In genomic region chr16:29307598-29308507, GRCh38 we compare ENCODE assay signal across 18 cellular contexts.
DNase-seq lines count a peak whose midpoint lies in the region; ATAC-seq and TF ChIP-seq lines count a peak whose summit lies in the region.
"Had no signal": no experiment of that assay in that cellular context is flagged by ENCODE, and none has a peak within 500 bp of the region (broad histone marks: within the 10 kb centered on the region; RNA-seq: fewer than 3 reads in every experiment).

No MANE protein-coding gene starts in this region.

- H3K9ac ChIP-seq in endodermal cell (ENCODE audit: extremely low read depth, low read length, poor library complexity, severe bottlenecking) = no peak overlapping the region

- DNase-seq in A172 (ENCODE audit: low spot score) (peak; percentile 26), HFFc6 (peak; percentile 17), endodermal cell (no peak), foreskin melanocyte (no peak), GOT3 (lab: John Stamatoyannopoulos, UW) (no peak), NCI-H2081 treated with DMSO at 0.1 percent for 48 hours (lab: John Stamatoyannopoulos, UW) (no peak), MV-4-11 (lab: John Stamatoyannopoulos, UW) (no peak)
- DNase-seq in naive thymus-derived CD4-positive, alpha-beta T cell = no peak
- DNase-seq: activated gamma-delta T cell; Calu3; effector memory CD4-positive, alpha-beta T cell; gastrocnemius medialis; NCI-H187; NCI-H510A; PC-9; stimulated activated CD4-positive, alpha-beta T cell treated with anti-CD3 and anti-CD28 coated beads, Interleukin-2, amount 100 ng/mL, for 24 hours had no signal

- WGBS in endodermal cell (ENCODE audit: insufficient coverage in 1 of 2, insufficient read length in 1 of 2), 2 experiments = 93 to 94% methylated on average over 12 to 16 of the region's 19 CpGs

- CTCF ChIA-PET in naive thymus-derived CD4-positive, alpha-beta T cell (lab: Charles Lee) = no interaction called here

- peak; percentile 38 for ATAC-seq in naive thymus-derived CD4-positive, alpha-beta T cell
- ATAC-seq: gastrocnemius medialis had no signal

- TF ChIP-seq CTCF in HFFc6 (IDR thresholded peaks at IDR 0.05) (no peak), endodermal cell (conservative IDR thresholded peaks at IDR 0.05) (no peak)

- no peaks in the 10 kb centered on the region for H3K36me3 ChIP-seq in endodermal cell (ENCODE audit: control insufficient read depth, insufficient read depth, low read length)
- H3K36me3 ChIP-seq in naive thymus-derived CD4-positive, alpha-beta T cell (ENCODE audit: control insufficient read depth in 2 of 3, insufficient read depth in 3 of 3, low read length in 3 of 3) = no peaks in the 10 kb centered on the region
- H3K36me3 ChIP-seq: cardiac muscle cell, gastrocnemius medialis, tibial artery had no signal

- no peaks in the 10 kb centered on the region for H3K4me1 ChIP-seq in endodermal cell (ENCODE audit: control insufficient read depth, insufficient read depth, low read length)
- no peaks in the 10 kb centered on the region for H3K4me1 ChIP-seq in naive thymus-derived CD4-positive, alpha-beta T cell (ENCODE audit: control insufficient read depth in 2 of 2, insufficient read depth in 2 of 2, low read length in 2 of 2)
- H3K4me1 ChIP-seq: tibial artery had no signal

- no peaks in the 10 kb centered on the region for H3K9me3 ChIP-seq in endodermal cell (ENCODE audit: control insufficient read depth, low read length)
- H3K9me3 ChIP-seq in naive thymus-derived CD4-positive, alpha-beta T cell (ENCODE audit: control insufficient read depth in 2 of 3, low read length in 3 of 3) = no peaks in the 10 kb centered on the region
- H3K9me3 ChIP-seq: gastrocnemius medialis, tibial artery had no signal

- H3K4me1 Mint-ChIP-seq in HFFc6 (ENCODE audit: low read depth) = peaks cover 26% of the 10 kb centered on the region
- no peaks in the 10 kb centered on the region for H3K4me1 Mint-ChIP-seq in endodermal cell
- peaks cover 0 to 12% (median 2%) of the 10 kb centered on the region in 7 donors for H3K4me1 Mint-ChIP-seq in naive thymus-derived CD4-positive, alpha-beta T cell

- no peak overlapping the region for H3K27ac ChIP-seq in endodermal cell (ENCODE audit: low read depth, low read length)
- no peak overlapping the region for H3K27ac ChIP-seq in naive thymus-derived CD4-positive, alpha-beta T cell (ENCODE audit: low read depth, low read length)
- H3K27ac ChIP-seq: cardiac muscle cell, gastrocnemius medialis, PC-9, tibial artery had no signal

- POLR2A ChIA-PET in naive thymus-derived CD4-positive, alpha-beta T cell (lab: Charles Lee) = no interaction called here

- H3K36me3 Mint-ChIP-seq in HFFc6 (ENCODE audit: low read depth) = no peaks in the 10 kb centered on the region
- no peaks in the 10 kb centered on the region for H3K36me3 Mint-ChIP-seq in endodermal cell (ENCODE audit: low read depth)
- peaks cover 0 to 13% (median 0%) of the 10 kb centered on the region in 5 donors for H3K36me3 Mint-ChIP-seq in naive thymus-derived CD4-positive, alpha-beta T cell

- intact Hi-C loops in naive thymus-derived CD4-positive, alpha-beta T cell (cut with micrococcal nuclease) = no loop called here

- H3K4me3 Mint-ChIP-seq in HFFc6 (no peak overlapping the region), endodermal cell (no peak overlapping the region)
- peak overlapping the region in 1 of 10 donors; percentile 29 for H3K4me3 Mint-ChIP-seq in naive thymus-derived CD4-positive, alpha-beta T cell

- H3K9me3 Mint-ChIP-seq in HFFc6 (no peaks in the 10 kb centered on the region), endodermal cell (no peaks in the 10 kb centered on the region)
- H3K9me3 Mint-ChIP-seq in naive thymus-derived CD4-positive, alpha-beta T cell = no peaks in the 10 kb centered on the region

- H3K27ac Mint-ChIP-seq in HFFc6 = peak overlapping the region; percentile 37; the same call in 1 of the 2 replicates
- H3K27ac Mint-ChIP-seq in endodermal cell = peak overlapping the region; percentile 36
- peak overlapping the region in 3 of 9 donors; percentile 38 to 48 (median 46) for H3K27ac Mint-ChIP-seq in naive thymus-derived CD4-positive, alpha-beta T cell

- no peaks in the 10 kb centered on the region for H3K27me3 ChIP-seq in endodermal cell (ENCODE audit: control insufficient read depth, insufficient read depth, low read length, poor library complexity, severe bottlenecking)
- no peaks in the 10 kb centered on the region for H3K27me3 ChIP-seq in naive thymus-derived CD4-positive, alpha-beta T cell (ENCODE audit: control insufficient read depth in 2 of 2, insufficient read depth in 2 of 2, low read length in 2 of 2)
- H3K27me3 ChIP-seq: cardiac muscle cell, gastrocnemius medialis, tibial artery had no signal

- H3K4me3 ChIP-seq in endodermal cell (ENCODE audit: low read length) = no peak overlapping the region
- H3K4me3 ChIP-seq in naive thymus-derived CD4-positive, alpha-beta T cell (ENCODE audit: low read length) = no peak overlapping the region
- H3K4me3 ChIP-seq: cardiac muscle cell, gastrocnemius medialis, PC-9, tibial artery had no signal

- H3K27me3 Mint-ChIP-seq in HFFc6 (ENCODE audit: insufficient read depth) = peaks cover 18% of the 10 kb centered on the region
- H3K27me3 Mint-ChIP-seq in endodermal cell (ENCODE audit: insufficient read depth) = no peaks in the 10 kb centered on the region
- no peaks in the 10 kb centered on the region for H3K27me3 Mint-ChIP-seq in naive thymus-derived CD4-positive, alpha-beta T cell

Comparison
In these comparisons a context has a peak if more than half of its experiments do, and no peak if none do; other contexts are left out.
1. DNase-seq: peak in A172 (single experiment) and HFFc6 (single experiment); none in endodermal cell (single experiment), naive thymus-derived CD4-positive, alpha-beta T cell (0 of 9), foreskin melanocyte (single experiment), GOT3 (single experiment), NCI-H2081 treated with DMSO at 0.1 percent for 48 hours (single experiment) and MV-4-11 (single experiment).